Comparison of ENCODE assay signal across 25 cellular contexts in genomic region chr12:107451246-107451645, GRCh38.
"Had no signal": no experiment of that assay in that cellular context is flagged by ENCODE, and none has a peak within 500 bp of the region (broad histone marks: within the 10 kb centered on the region; RNA-seq: fewer than 3 reads in every experiment).

No MANE protein-coding gene starts in this region.

- H3K4me3 ChIP-seq: colonic mucosa, esophagus muscularis mucosa, gastroesophageal sphincter, heart left ventricle, hepatocyte, left lung, lower lobe of right lung, mucosa of descending colon had no signal

- H3K27me3 Mint-ChIP-seq: dendritic cell treated with granulocyte-macrophage colony-stimulating factor and Interleukin-4, amounts not matched to agents 40 ng/mL and 50 ng/mL, for 4 days; effector memory CD8-positive, alpha-beta T cell had no signal

- H3K4me3 Mint-ChIP-seq: dendritic cell treated with granulocyte-macrophage colony-stimulating factor and Interleukin-4, amounts not matched to agents 40 ng/mL and 50 ng/mL, for 4 days; effector memory CD8-positive, alpha-beta T cell; immature natural killer cell; mesothelial cell of epicardium; naive B cell had no signal

- H3K27me3 ChIP-seq: colonic mucosa, foreskin keratinocyte, hepatocyte, left lung had no signal

- H3K36me3 ChIP-seq: colonic mucosa, esophagus muscularis mucosa, gastroesophageal sphincter, heart left ventricle, left lung, lower lobe of right lung had no signal

- H3K27ac Mint-ChIP-seq: dendritic cell treated with granulocyte-macrophage colony-stimulating factor and Interleukin-4, amounts not matched to agents 40 ng/mL and 50 ng/mL, for 4 days; effector memory CD8-positive, alpha-beta T cell; immature natural killer cell; mesothelial cell of epicardium had no signal

- H3K9me3 ChIP-seq: colonic mucosa, esophagus muscularis mucosa, gastroesophageal sphincter, heart left ventricle, left lung, lower lobe of right lung, mucosa of descending colon had no signal

- H3K36me3 Mint-ChIP-seq: mesothelial cell of epicardium had no signal

- H3K9me3 Mint-ChIP-seq: dendritic cell treated with granulocyte-macrophage colony-stimulating factor and Interleukin-4, amounts not matched to agents 40 ng/mL and 50 ng/mL, for 4 days; immature natural killer cell; mesothelial cell of epicardium had no signal

- FAIRE-seq: endothelial cell of umbilical vein, frontal cortex, kidney had no signal

- H3K4me1 ChIP-seq: colonic mucosa, esophagus muscularis mucosa, gastroesophageal sphincter, heart left ventricle, left lung, lower lobe of right lung had no signal

- DNase-seq: colonic mucosa; cortex of kidney; effector CD8-positive, alpha-beta T cell; effector memory CD8-positive, alpha-beta T cell; foreskin keratinocyte; heart left ventricle; hypothalamus; immature natural killer cell; islet precursor cell; kidney; kidney glomerular epithelial cell; left colon; left lung; left ventricle myocardium superior; lower lobe of right lung; mesenchymal stem cell; mucosa of descending colon; naive B cell had no signal

- H3K27ac ChIP-seq: colonic mucosa, esophagus muscularis mucosa, foreskin keratinocyte, gastroesophageal sphincter, heart left ventricle, hepatocyte, left lung, lower lobe of right lung had no signal

- ATAC-seq: effector memory CD8-positive, alpha-beta T cell; foreskin keratinocyte; gastroesophageal sphincter; heart left ventricle; left colon; left lung; left ventricle myocardium superior; lower lobe of right lung; mucosa of descending colon had no signal

- H3K4me1 Mint-ChIP-seq: immature natural killer cell, mesothelial cell of epicardium had no signal
